Comparison of ENCODE assay signal across 8 cellular contexts in genomic region chr15:51751687-51752683, GRCh38. TPM values are rescaled to one million over a fixed set of nuclear protein-coding genes. Genes with fewer than 3 reads are reported as not detected.
DNase-seq lines count a peak whose midpoint lies in the region; ATAC-seq, FAIRE-seq and TF ChIP-seq lines count a peak whose summit lies in the region.

No MANE protein-coding gene starts in this region.

- H3K4me2 ChIP-seq in PC-3 (ENCODE audit: low read length): peak overlapping the region; percentile 93

- no TSS peak for BruUV-seq in PC-3 (replicated peaks; lab: Mats Ljungman, UMichigan)

- TF ChIP-seq CTCF in AG09309 (IDR thresholded peaks at IDR 0.05; ENCODE audit: control insufficient read depth, insufficient read depth, low read depth, low read length, missing control alignments) (no peak), PC-3 (conservative IDR thresholded peaks at IDR 0.05; ENCODE audit: low read depth, low read length) (no peak), bronchial epithelial cell (IDR thresholded peaks at IDR 0.05; ENCODE audit: insufficient read depth, low read length, severe bottlenecking) (no peak)

- peak overlapping the region; percentile 45 for H3K4me3 ChIP-seq in AG09309 (ENCODE audit: control insufficient read depth, low read depth, low read length)
- H3K4me3 ChIP-seq in PC-3 (ENCODE audit: low read length): peak overlapping the region; percentile 69
- peak overlapping the region; percentile 49 for H3K4me3 ChIP-seq in bronchial epithelial cell (ENCODE audit: low read depth, low read length)

- H2AFZ ChIP-seq in PC-3 (ENCODE audit: low read length): peak overlapping the region; percentile 94

- peaks cover 12% of the 10 kb centered on the region; the same call in 1 of the 2 replicates for H3K27me3 ChIP-seq in PC-3 (ENCODE audit: low read length)
- H3K27me3 ChIP-seq in bronchial epithelial cell (ENCODE audit: control insufficient read depth, insufficient read depth, low read length): peaks cover 5% of the 10 kb centered on the region

- CTCF ChIA-PET in PC-3 (lab: Charles Lee): no interaction called here

- no peak overlapping the region for H3K27ac ChIP-seq in PC-3 (ENCODE audit: low read length)

- no peaks in the 10 kb centered on the region for H3K79me2 ChIP-seq in PC-3 (ENCODE audit: low read length)

- intact Hi-C loops in PC-3 (cut with micrococcal nuclease): no loop called here

- no peaks in the 10 kb centered on the region for H3K9me3 ChIP-seq in PC-3 (ENCODE audit: low read length)

- no peaks in the 10 kb centered on the region for H3K9me2 ChIP-seq in PC-3 (replicated peaks; ENCODE audit: low read length)

- peaks cover 10% of the 10 kb centered on the region; the same call in 1 of the 2 replicates for H3K4me1 ChIP-seq in PC-3 (ENCODE audit: insufficient read depth, low read length)

- no peaks in the 10 kb centered on the region for H3F3A ChIP-seq in PC-3 (ENCODE audit: low read length, unreplicated experiment)

- ATAC-seq in GM18511 (IDR thresholded peaks at IDR 0.05; ENCODE audit: unreplicated experiment) (peak; percentile 46), HG02981 (IDR thresholded peaks at IDR 0.05; ENCODE audit: unreplicated experiment) (peak; percentile 34), PC-3 (peak; percentile 67)

- no peak overlapping the region for H3K9ac ChIP-seq in PC-3 (ENCODE audit: low read length)

- POLR2A ChIA-PET in PC-3 (lab: Charles Lee; ENCODE audit: unreplicated experiment): no interaction called here

- DNase-seq in AG09309 (ENCODE audit: low read depth): no peak
- peak; percentile 34 for DNase-seq in PC-3
- peak; percentile 44 for DNase-seq in bronchial epithelial cell (ENCODE audit: low read depth)
- peak; percentile 7 for DNase-seq in kidney glomerular epithelial cell (lab: John Stamatoyannopoulos, UW)
- peak; percentile 7 for DNase-seq in stimulated activated naive CD4-positive, alpha-beta T cell treated with Interleukin-2 at 50 U/mL for 16 hours (lab: John Stamatoyannopoulos, UW)
- no peak for DNase-seq in H4 (ENCODE audit: low spot score)

- no peaks in the 10 kb centered on the region for H4K20me1 ChIP-seq in PC-3 (ENCODE audit: low read length)

- no peak for FAIRE-seq in bronchial epithelial cell (lab: Jason Lieb, UNC)

- no peaks in the 10 kb centered on the region for H3K36me3 ChIP-seq in PC-3 (ENCODE audit: low read depth, low read length)
- no peaks in the 10 kb centered on the region for H3K36me3 ChIP-seq in bronchial epithelial cell (ENCODE audit: control insufficient read depth, insufficient read depth, low read length)

RNA-seq across cellular contexts. Expression of gene TMOD2, which starts 0.6 kb away (rescaled TPM):
- total RNA-seq in PC-3 (2014; rRNA removed) (0.95 and 1.4 TPM in 2 replicates), bronchial epithelial cell (2.1 and 2.2 TPM in 2 replicates)
- 0.64 and 7.1 TPM in 2 replicates for total RNA-seq in H4 (2014; rRNA removed; shearing (Covaris generic))

RNA-seq across cellular contexts. Expression of gene LYSMD2, which starts 14.5 kb away (rescaled TPM):
- total RNA-seq in PC-3 (2014; rRNA removed) (5.2 and 6.0 TPM in 2 replicates), bronchial epithelial cell (2.4 and 4.2 TPM in 2 replicates)
- total RNA-seq in H4 (2014; rRNA removed; shearing (Covaris generic)): 19.3 and 21.3 TPM in 2 replicates

Comparison
In these comparisons a context has a peak if more than half of its experiments do, and no peak if none do; other contexts are left out.
1. DNase-seq: peak in PC-3 (single experiment), bronchial epithelial cell (single experiment), kidney glomerular epithelial cell (single experiment) and stimulated activated naive CD4-positive, alpha-beta T cell treated with Interleukin-2 at 50 U/mL for 16 hours (single experiment); none in AG09309 (single experiment) and H4 (single experiment).
2. Peak in every context shown above with its lines, with median percentiles within 50 percentile points of each other: H3K4me3 ChIP-seq and ATAC-seq.